ENCODE assay signal across 24 cellular contexts in the genomic region with DNA sequence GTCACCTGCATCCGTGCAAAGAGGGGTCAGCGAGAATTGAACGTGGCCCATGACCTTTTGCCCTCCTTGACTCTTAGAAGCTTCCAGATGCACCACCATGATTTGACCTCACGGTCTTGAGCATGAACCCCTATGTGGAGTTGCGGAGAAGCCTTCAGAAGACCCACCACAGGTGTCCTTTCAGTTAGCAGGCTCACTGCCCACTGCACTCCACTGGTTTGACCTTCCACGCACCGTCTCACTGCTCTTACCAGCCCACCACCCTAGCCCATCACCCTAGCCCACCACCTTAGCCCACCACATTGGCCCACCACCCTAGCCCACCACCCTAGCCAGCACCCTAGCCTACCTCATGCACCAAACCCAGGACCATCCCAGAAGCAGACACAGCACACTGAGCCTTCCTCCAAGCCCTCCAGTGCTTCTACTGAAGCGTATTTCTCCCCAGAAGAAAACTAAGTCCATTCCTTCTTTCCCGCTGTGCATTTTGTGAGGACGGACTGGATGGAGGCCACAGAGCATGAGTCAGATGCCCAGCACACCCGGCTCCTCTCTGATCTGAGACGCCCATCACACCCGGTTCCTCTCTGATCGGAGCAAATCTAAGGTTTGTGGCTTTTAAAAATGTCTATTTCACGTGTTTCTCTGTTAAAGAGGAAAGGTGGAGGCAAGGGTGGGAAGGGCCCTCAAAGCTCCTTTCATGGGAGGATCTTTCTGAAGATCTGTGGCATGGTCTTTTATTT. TPM values are rescaled to one million over a fixed set of nuclear protein-coding genes. Genes with fewer than 3 reads are reported as not detected.
"Had no signal": no experiment of that assay in that cellular context is flagged by ENCODE, and none has a peak within 500 bp of the region (broad histone marks: within the 10 kb centered on the region; RNA-seq: fewer than 3 reads in every experiment).

No MANE protein-coding gene starts in this region.

- H3K9me3 Mint-ChIP-seq: activated CD4-positive, alpha-beta T cell treated with anti-CD3 and anti-CD28 coated beads, Interleukin-2, amount 10 ng/mL, durations not matched to agents 24 days and 14 days; activated CD8-positive, alpha-beta T cell treated with anti-CD3 and anti-CD28 coated beads for 36 hours; activated naive CD4-positive, alpha-beta T cell treated with anti-CD3 and anti-CD28 coated beads, Interleukin-2, amount 10 ng/mL, durations not matched to agents 7 days and 5 days; activated naive CD8-positive, alpha-beta T cell treated with anti-CD3 and anti-CD28 coated beads, Interleukin-2, amount 50 U/mL, for 24 hours; activated T-cell treated with anti-CD3 and anti-CD28 coated beads, Interleukin-2, amount 50 U/mL, for 4 hours; memory B cell; stimulated activated memory B cell treated with anti-CD40 and anti-IgM and Interleukin-4, amounts not matched to agents 10 μg/mL and 1 μg/mL and 100 μg/mL, for 72 hours had no signal

- H3K27ac Mint-ChIP-seq: activated CD4-positive, alpha-beta T cell treated with anti-CD3 and anti-CD28 coated beads, Interleukin-2, amount 10 ng/mL, durations not matched to agents 24 days and 14 days; activated CD8-positive, alpha-beta T cell treated with anti-CD3 and anti-CD28 coated beads for 36 hours; activated naive CD4-positive, alpha-beta T cell treated with anti-CD3 and anti-CD28 coated beads, Interleukin-2, amount 10 ng/mL, durations not matched to agents 7 days and 5 days; activated naive CD8-positive, alpha-beta T cell treated with anti-CD3 and anti-CD28 coated beads, Interleukin-2, amount 50 U/mL, for 24 hours; memory B cell; naive thymus-derived CD4-positive, alpha-beta T cell; stimulated activated memory B cell treated with anti-CD40 and anti-IgM and Interleukin-4, amounts not matched to agents 10 μg/mL and 1 μg/mL and 100 μg/mL, for 72 hours had no signal

- H3K4me1 ChIP-seq: gastrocnemius medialis, pancreas, vagina had no signal

- H3K36me3 ChIP-seq: gastrocnemius medialis, pancreas, thoracic aorta, vagina had no signal

- H3K4me1 Mint-ChIP-seq: activated naive CD4-positive, alpha-beta T cell treated with anti-CD3 and anti-CD28 coated beads, Interleukin-2, amount 10 ng/mL, durations not matched to agents 7 days and 5 days; activated naive CD8-positive, alpha-beta T cell treated with anti-CD3 and anti-CD28 coated beads, Interleukin-2, amount 50 U/mL, for 24 hours; memory B cell; stimulated activated memory B cell treated with anti-CD40 and anti-IgM and Interleukin-4, amounts not matched to agents 10 μg/mL and 1 μg/mL and 100 μg/mL, for 72 hours had no signal

- ATAC-seq: activated CD8-positive, alpha-beta T cell treated with anti-CD3 and anti-CD28 coated beads for 36 hours; activated naive CD8-positive, alpha-beta T cell treated with anti-CD3 and anti-CD28 coated beads, Interleukin-2, amount 50 U/mL, for 24 hours; activated T-cell treated with anti-CD3 and anti-CD28 coated beads, Interleukin-2, amount 50 U/mL, for 4 hours; esophagus mucosa; gastrocnemius medialis; naive thymus-derived CD4-positive, alpha-beta T cell; pancreas; sciatic nerve; stimulated activated memory B cell treated with anti-CD40 and anti-IgM and Interleukin-4, amounts not matched to agents 10 μg/mL and 1 μg/mL and 100 μg/mL, for 72 hours had no signal

- H3K4me3 ChIP-seq: gastrocnemius medialis, pancreas, thoracic aorta, vagina had no signal

- H3K4me3 Mint-ChIP-seq: activated CD4-positive, alpha-beta T cell treated with anti-CD3 and anti-CD28 coated beads, Interleukin-2, amount 10 ng/mL, durations not matched to agents 24 days and 14 days; activated CD8-positive, alpha-beta T cell treated with anti-CD3 and anti-CD28 coated beads for 36 hours; activated naive CD4-positive, alpha-beta T cell treated with anti-CD3 and anti-CD28 coated beads, Interleukin-2, amount 10 ng/mL, durations not matched to agents 7 days and 5 days; activated naive CD8-positive, alpha-beta T cell treated with anti-CD3 and anti-CD28 coated beads, Interleukin-2, amount 50 U/mL, for 24 hours; activated T-cell treated with anti-CD3 and anti-CD28 coated beads, Interleukin-2, amount 50 U/mL, for 4 hours; memory B cell; naive thymus-derived CD4-positive, alpha-beta T cell; stimulated activated memory B cell treated with anti-CD40 and anti-IgM and Interleukin-4, amounts not matched to agents 10 μg/mL and 1 μg/mL and 100 μg/mL, for 72 hours had no signal

- DNase-seq: activated CD4-positive, alpha-beta T cell treated with anti-CD3 and anti-CD28 coated beads, Interleukin-2, amount 10 ng/mL, durations not matched to agents 24 days and 14 days; activated CD8-positive, alpha-beta memory T cell treated with anti-CD3 and anti-CD28 coated beads, Interleukin-2, amount 50 U/mL, for 4 hours; activated CD8-positive, alpha-beta T cell treated with anti-CD3 and anti-CD28 coated beads for 36 hours; activated effector memory CD4-positive, alpha-beta T cell treated with Interleukin-2 at 50 U/mL for 16 hours; activated naive CD4-positive, alpha-beta T cell treated with anti-CD3 and anti-CD28 coated beads, Interleukin-2, amount 10 ng/mL, durations not matched to agents 7 days and 5 days; activated naive CD8-positive, alpha-beta T cell treated with anti-CD3 and anti-CD28 coated beads, Interleukin-2, amount 50 U/mL, for 24 hours; activated T-cell treated with anti-CD3 and anti-CD28 coated beads, Interleukin-2, amount 50 U/mL, for 4 hours; anterior cingulate cortex; cortex of kidney; effector CD4-positive, alpha-beta T cell; gastrocnemius medialis; naive thymus-derived CD4-positive, alpha-beta T cell; pancreas; stimulated activated CD4-positive, alpha-beta T cell treated with anti-CD3 and anti-CD28 coated beads, Interleukin-4, amount 100 ng/mL, for 24 hours; T-helper 1 cell; T1000 had no signal

- H3K27ac ChIP-seq: gastrocnemius medialis, pancreas, thoracic aorta, vagina had no signal

- H3K9me3 ChIP-seq: gastrocnemius medialis, pancreas, thoracic aorta, vagina had no signal

- H3K36me3 Mint-ChIP-seq: activated naive CD4-positive, alpha-beta T cell treated with anti-CD3 and anti-CD28 coated beads, Interleukin-2, amount 10 ng/mL, durations not matched to agents 7 days and 5 days; memory B cell; stimulated activated memory B cell treated with anti-CD40 and anti-IgM and Interleukin-4, amounts not matched to agents 10 μg/mL and 1 μg/mL and 100 μg/mL, for 72 hours had no signal

RNA-seq across cellular contexts. Expression of a gene that starts 45.8 kb away (rescaled TPM):
- total RNA-seq: activated CD4-positive, alpha-beta T cell treated with anti-CD3 and anti-CD28 coated beads, Interleukin-2, amount 10 ng/mL, durations not matched to agents 24 days and 14 days; activated CD8-positive, alpha-beta T cell treated with anti-CD3 and anti-CD28 coated beads for 36 hours; esophagus mucosa; gastrocnemius medialis; liver; mononuclear cell; naive thymus-derived CD4-positive, alpha-beta T cell; pancreas; sciatic nerve; thoracic aorta; vagina had no signal
- polyA plus RNA-seq: liver; naive thymus-derived CD4-positive, alpha-beta T cell; pancreas had no signal
